26 cellular contexts compared by ENCODE assay signal in genomic region chr11:103486609-103487008, GRCh38.
"Had no signal": no experiment of that assay in that cellular context is flagged by ENCODE, and none has a peak within 500 bp of the region (broad histone marks: within the 10 kb centered on the region; RNA-seq: fewer than 3 reads in every experiment).

No MANE protein-coding gene starts in this region.

- H3K27ac Mint-ChIP-seq: activated CD4-positive, alpha-beta T cell treated with anti-CD3 and anti-CD28 coated beads, Interleukin-2, amount 10 ng/mL, durations not matched to agents 24 days and 14 days; activated T-cell treated with anti-CD3 and anti-CD28 coated beads, Interleukin-2, amount 50 U/mL, for 24 hours; nephron; stimulated activated naive B cell treated with anti-CD40 and anti-IgM and Interleukin-4, amounts not matched to agents 10 μg/mL and 1 μg/mL and 100 μg/mL, for 72 hours had no signal

- DNase-seq: activated CD4-positive, alpha-beta memory T cell treated with anti-CD3 and anti-CD28 coated beads, Interleukin-2, amount 10 ng/mL, durations not matched to agents 7 days and 5 days; activated CD4-positive, alpha-beta T cell treated with anti-CD3 and anti-CD28 coated beads, Interleukin-2, amount 10 ng/mL, durations not matched to agents 24 days and 14 days; activated CD4-positive, CD25-positive, alpha-beta regulatory T cell treated with anti-CD3 and anti-CD28 coated beads, Interleukin-2, amount 50 U/mL, for 72 hours; activated CD8-positive, alpha-beta memory T cell treated with anti-CD3 and anti-CD28 coated beads, Interleukin-2, amount 50 U/mL, for 48 hours; activated gamma-delta T cell treated with Interleukin-2 at 50 U/mL for 16 hours; activated naive CD4-positive, alpha-beta T cell treated with anti-CD3 and anti-CD28 coated beads, Interleukin-2, amount 50 U/mL, for 16 hours; activated T-cell treated with anti-CD3 and anti-CD28 coated beads, Interleukin-2, amount 50 U/mL, for 24 hours; amygdala; dermis blood vessel endothelial cell; effector CD4-positive, alpha-beta T cell; esophagus squamous epithelium; heart right ventricle; left lung; small intestine; stimulated activated naive B cell treated with anti-CD40 and anti-IgM and Interleukin-4, amounts not matched to agents 10 μg/mL and 1 μg/mL and 100 μg/mL, for 72 hours; stomach; T-helper 2 cell; thyroid gland; upper lobe of right lung had no signal

- H3K27ac ChIP-seq: epithelial cell of prostate, esophagus squamous epithelium, heart right ventricle, left lung, stomach, thyroid gland, upper lobe of right lung had no signal

- H3K4me1 Mint-ChIP-seq: nephron had no signal

- H3K27me3 Mint-ChIP-seq: activated CD4-positive, alpha-beta memory T cell treated with anti-CD3 and anti-CD28 coated beads, Interleukin-2, amount 10 ng/mL, durations not matched to agents 7 days and 5 days; activated CD4-positive, alpha-beta T cell treated with anti-CD3 and anti-CD28 coated beads, Interleukin-2, amount 10 ng/mL, durations not matched to agents 24 days and 14 days; stimulated activated naive B cell treated with anti-CD40 and anti-IgM and Interleukin-4, amounts not matched to agents 10 μg/mL and 1 μg/mL and 100 μg/mL, for 72 hours had no signal

- H3K9me3 Mint-ChIP-seq: activated CD4-positive, alpha-beta memory T cell treated with anti-CD3 and anti-CD28 coated beads, Interleukin-2, amount 10 ng/mL, durations not matched to agents 7 days and 5 days; activated CD4-positive, alpha-beta T cell treated with anti-CD3 and anti-CD28 coated beads, Interleukin-2, amount 10 ng/mL, durations not matched to agents 24 days and 14 days; activated T-cell treated with anti-CD3 and anti-CD28 coated beads, Interleukin-2, amount 50 U/mL, for 24 hours; nephron had no signal

- H3K4me1 ChIP-seq: esophagus squamous epithelium, heart right ventricle, left lung, stomach, thyroid gland, upper lobe of right lung had no signal

- H3K36me3 ChIP-seq: esophagus squamous epithelium, heart right ventricle, left lung, stomach, thyroid gland, upper lobe of right lung had no signal

- H3K27me3 ChIP-seq: esophagus squamous epithelium, heart right ventricle, left lung, stomach, thyroid gland, upper lobe of right lung had no signal

- H3K4me3 ChIP-seq: esophagus squamous epithelium, heart right ventricle, left lung, lung, stomach, thyroid gland, upper lobe of right lung had no signal

- H3K4me3 Mint-ChIP-seq: activated CD4-positive, alpha-beta memory T cell treated with anti-CD3 and anti-CD28 coated beads, Interleukin-2, amount 10 ng/mL, durations not matched to agents 7 days and 5 days; activated CD4-positive, alpha-beta T cell treated with anti-CD3 and anti-CD28 coated beads, Interleukin-2, amount 10 ng/mL, durations not matched to agents 24 days and 14 days; activated T-cell treated with anti-CD3 and anti-CD28 coated beads, Interleukin-2, amount 50 U/mL, for 24 hours; nephron; stimulated activated naive B cell treated with anti-CD40 and anti-IgM and Interleukin-4, amounts not matched to agents 10 μg/mL and 1 μg/mL and 100 μg/mL, for 72 hours had no signal

- H3K9me3 ChIP-seq: esophagus squamous epithelium, upper lobe of right lung had no signal

- ATAC-seq: heart right ventricle; sciatic nerve; stimulated activated naive B cell treated with anti-CD40 and anti-IgM and Interleukin-4, amounts not matched to agents 10 μg/mL and 1 μg/mL and 100 μg/mL, for 72 hours; upper lobe of right lung had no signal

- H3K36me3 Mint-ChIP-seq: stimulated activated naive B cell treated with anti-CD40 and anti-IgM and Interleukin-4, amounts not matched to agents 10 μg/mL and 1 μg/mL and 100 μg/mL, for 72 hours had no signal

- FAIRE-seq: bronchial epithelial cell, colon, islet of Langerhans, small intestine had no signal
